29 cellular contexts compared by ENCODE assay signal in genomic region chrX:125382889-125383288, GRCh38.
"Had no signal": no experiment of that assay in that cellular context is flagged by ENCODE, and none has a peak within 500 bp of the region (broad histone marks: within the 10 kb centered on the region; RNA-seq: fewer than 3 reads in every experiment).

No MANE protein-coding gene starts in this region.

- H3K4me1 Mint-ChIP-seq: natural killer cell; nephron; neural progenitor cell; stimulated activated effector memory CD8-positive, alpha-beta T cell treated with anti-CD3 and anti-CD28 coated beads, Interleukin-12 subunit alpha, Interleukin-12 subunit beta, amount 100 ng/mL, for 72 hours; stimulated activated naive B cell treated with anti-CD40 and anti-IgM and Interleukin-4, amounts not matched to agents 10 μg/mL and 1 μg/mL and 100 μg/mL, for 72 hours had no signal

- ATAC-seq: natural killer cell; psoas muscle; right cardiac atrium; right lobe of liver; stimulated activated effector memory CD8-positive, alpha-beta T cell treated with anti-CD3 and anti-CD28 coated beads, Interleukin-12 subunit alpha, Interleukin-12 subunit beta, amount 100 ng/mL, for 72 hours; stimulated activated naive B cell treated with anti-CD40 and anti-IgM and Interleukin-4, amounts not matched to agents 10 μg/mL and 1 μg/mL and 100 μg/mL, for 72 hours had no signal

- H3K4me1 ChIP-seq: neural progenitor cell, parathyroid adenoma, psoas muscle, right lobe of liver, sigmoid colon, stomach, thyroid gland, tibial nerve, upper lobe of left lung, vagina had no signal

- H3K9ac ChIP-seq: neural progenitor cell, parathyroid adenoma had no signal

- H3K4me3 ChIP-seq: neural progenitor cell, ovary, psoas muscle, right lobe of liver, sigmoid colon, stomach, thoracic aorta, thyroid gland, tibial nerve, upper lobe of left lung, vagina had no signal

- H3K27ac ChIP-seq: neural progenitor cell, ovary, parathyroid adenoma, psoas muscle, right lobe of liver, sigmoid colon, stomach, thoracic aorta, thyroid gland, tibial nerve, upper lobe of left lung, vagina had no signal

- H3K36me3 ChIP-seq: neural progenitor cell, ovary, right lobe of liver, sigmoid colon, stomach, thoracic aorta, thyroid gland, tibial nerve, upper lobe of left lung, vagina had no signal

- DNase-seq: natural killer cell; occipital lobe; ovary; posterior cingulate gyrus; psoas muscle; right cardiac atrium; right lobe of liver; sigmoid colon; small intestine; stimulated activated CD4-positive, alpha-beta T cell treated with anti-CD3 and anti-CD28 coated beads, Interleukin-15, amount 100 ng/mL, for 24 hours; stimulated activated CD4-positive, alpha-beta T cell treated with anti-CD3 and anti-CD28 coated beads, Interleukin-2, amount 100 ng/mL, for 24 hours; stimulated activated CD4-positive, alpha-beta T cell treated with anti-CD3 and anti-CD28 coated beads, Interleukin-2, amount 100 ng/mL, for 48 hours; stimulated activated CD4-positive, alpha-beta T cell treated with anti-CD3 and anti-CD28 coated beads, Interleukin-4, amount 100 ng/mL, for 24 hours; stimulated activated naive B cell treated with anti-CD40 and anti-IgM and Interleukin-4, amounts not matched to agents 10 μg/mL and 1 μg/mL and 100 μg/mL, for 72 hours; stimulated activated naive CD4-positive, alpha-beta T cell treated with Interleukin-2 at 50 U/mL for 16 hours; stomach; thyroid gland; trophoblast cell; upper lobe of left lung had no signal

- H3K9me3 ChIP-seq: ovary, psoas muscle, right lobe of liver, sigmoid colon, stomach, thoracic aorta, thyroid gland, tibial nerve, upper lobe of left lung, vagina had no signal

- H3K27me3 ChIP-seq: neural progenitor cell, ovary, right lobe of liver, sigmoid colon, stomach, upper lobe of left lung, vagina had no signal

- H3K9me3 Mint-ChIP-seq: natural killer cell; neural progenitor cell; stimulated activated effector memory CD8-positive, alpha-beta T cell treated with anti-CD3 and anti-CD28 coated beads, Interleukin-12 subunit alpha, Interleukin-12 subunit beta, amount 100 ng/mL, for 72 hours; stimulated activated naive B cell treated with anti-CD40 and anti-IgM and Interleukin-4, amounts not matched to agents 10 μg/mL and 1 μg/mL and 100 μg/mL, for 72 hours; stimulated activated naive CD8-positive, alpha-beta T cell treated with anti-CD3 and anti-CD28 coated beads, Interleukin-15, Interleukin-2, amounts not matched to agents 100 ng/mL and 50 ng/mL, for 24 hours had no signal

- H3K4me2 ChIP-seq: neural progenitor cell had no signal

- H3K4me3 Mint-ChIP-seq: natural killer cell; nephron; neural progenitor cell; stimulated activated effector memory CD8-positive, alpha-beta T cell treated with anti-CD3 and anti-CD28 coated beads, Interleukin-12 subunit alpha, Interleukin-12 subunit beta, amount 100 ng/mL, for 72 hours; stimulated activated naive B cell treated with anti-CD40 and anti-IgM and Interleukin-4, amounts not matched to agents 10 μg/mL and 1 μg/mL and 100 μg/mL, for 72 hours; stimulated activated naive CD8-positive, alpha-beta T cell treated with anti-CD3 and anti-CD28 coated beads, Interleukin-15, Interleukin-2, amounts not matched to agents 100 ng/mL and 50 ng/mL, for 24 hours had no signal

- FAIRE-seq: small intestine, urothelium cell line had no signal

- H3K27me3 Mint-ChIP-seq: stimulated activated naive B cell treated with anti-CD40 and anti-IgM and Interleukin-4, amounts not matched to agents 10 μg/mL and 1 μg/mL and 100 μg/mL, for 72 hours had no signal

- H3K27ac Mint-ChIP-seq: natural killer cell; nephron; neural progenitor cell; progenitor cell of endocrine pancreas; stimulated activated effector memory CD8-positive, alpha-beta T cell treated with anti-CD3 and anti-CD28 coated beads, Interleukin-12 subunit alpha, Interleukin-12 subunit beta, amount 100 ng/mL, for 72 hours; stimulated activated naive B cell treated with anti-CD40 and anti-IgM and Interleukin-4, amounts not matched to agents 10 μg/mL and 1 μg/mL and 100 μg/mL, for 72 hours; stimulated activated naive CD8-positive, alpha-beta T cell treated with anti-CD3 and anti-CD28 coated beads, Interleukin-15, Interleukin-2, amounts not matched to agents 100 ng/mL and 50 ng/mL, for 24 hours had no signal

- H3K79me2 ChIP-seq: parathyroid adenoma had no signal

- H2AFZ ChIP-seq: neural progenitor cell, parathyroid adenoma had no signal

- H3K36me3 Mint-ChIP-seq: natural killer cell; neural progenitor cell; stimulated activated effector memory CD8-positive, alpha-beta T cell treated with anti-CD3 and anti-CD28 coated beads, Interleukin-12 subunit alpha, Interleukin-12 subunit beta, amount 100 ng/mL, for 72 hours; stimulated activated naive B cell treated with anti-CD40 and anti-IgM and Interleukin-4, amounts not matched to agents 10 μg/mL and 1 μg/mL and 100 μg/mL, for 72 hours had no signal
